In genomic region chr2:27681844-27682243, GRCh38 we compare ENCODE assay signal across 9 cellular contexts. TPM values are rescaled to one million over a fixed set of nuclear protein-coding genes. Genes with fewer than 3 reads are reported as not detected.
DNase-seq lines count a peak whose midpoint lies in the region; ATAC-seq and TF ChIP-seq lines count a peak whose summit lies in the region.
"Had no signal": no experiment of that assay in that cellular context is flagged by ENCODE, and none has a peak within 500 bp of the region (broad histone marks: within the 10 kb centered on the region; RNA-seq: fewer than 3 reads in every experiment).

No MANE protein-coding gene starts in this region.

- TSS peak; percentile 15 for BruUV-seq in PC-9 (replicated peaks; lab: Mats Ljungman, UMichigan)

- TF ChIP-seq EP300 in ovary (IDR thresholded peaks at IDR 0.05) = no peak

- CTCF ChIA-PET in PC-9 (lab: Charles Lee) = interaction anchor here (0.5 to 0.8 kb wide), 5 partner anchors 16 to 983 kb away, joined by 3 to 9 read pairs (median 6); no protein-coding TSS in a partner anchor

- no peak for TF ChIP-seq POLR2A in ovary (IDR thresholded peaks at IDR 0.05)

- H2AFZ ChIP-seq in PC-9 = no peak overlapping the region

- in situ Hi-C loops in KBM-7 (cut with MboI; ENCODE audit: low pct_unique_long_range_greater_than_20kb, low sequenced_read_pairs) = no loop called here

- H3K9me2 ChIP-seq in PC-9 (ENCODE audit: insufficient read depth) = no peaks in the 10 kb centered on the region

- H3K4me2 ChIP-seq in PC-9 = peak overlapping the region; percentile 45

- peak overlapping the region; percentile 98 for H3K27ac ChIP-seq in PC-9
- peak overlapping the region; percentile 36 for H3K27ac ChIP-seq in ectodermal cell (ENCODE audit: insufficient read depth, low read depth, low read length, poor library complexity, severe bottlenecking)
- no peak overlapping the region for H3K27ac ChIP-seq in ovary

- H3K36me3 ChIP-seq in PC-9 (ENCODE audit: low read depth) (peaks cover 33% of the 10 kb centered on the region), ectodermal cell (ENCODE audit: control insufficient read depth, insufficient read depth, low read length) (peaks cover 27% of the 10 kb centered on the region), ovary (no peaks in the 10 kb centered on the region)

- intact Hi-C loops in PC-9 (cut with micrococcal nuclease; ENCODE audit: unreplicated experiment) = loop anchor here (2.0 kb wide), 1 partner anchor 35 kb away; no protein-coding TSS in a partner anchor
- intact Hi-C loops in ovary (cut with DNase I) = no loop called here

- H3K9me3 ChIP-seq in PC-9 (ENCODE audit: insufficient read depth, low read depth) = no peaks in the 10 kb centered on the region
- no peaks in the 10 kb centered on the region for H3K9me3 ChIP-seq in ectodermal cell (ENCODE audit: control insufficient read depth, low read length)
- H3K9me3 ChIP-seq in ovary = no peaks in the 10 kb centered on the region

- H3K27me3 ChIP-seq in PC-9 (ENCODE audit: insufficient read depth, low read depth) = no peaks in the 10 kb centered on the region
- H3K27me3 ChIP-seq in ectodermal cell (ENCODE audit: control insufficient read depth, insufficient read depth, low read length, poor library complexity, severe bottlenecking) = no peaks in the 10 kb centered on the region
- H3K27me3 ChIP-seq in ovary = no peaks in the 10 kb centered on the region

- no peaks in the 10 kb centered on the region for H4K20me1 ChIP-seq in PC-9 (ENCODE audit: insufficient read depth)

- DNase-seq in CD1c-positive myeloid dendritic cell (ENCODE audit: extremely low spot score) = peak; percentile 6
- DNase-seq in PC-9 = peak in 1 of 2 experiments; percentile 50
- no peak for DNase-seq in omental fat pad (ENCODE audit: low spot score)
- no peak for DNase-seq in KBM-7
- no peak for DNase-seq in ovary
- DNase-seq: NCI-H2227 treated with DMSO at 0.1 percent for 48 hours had no signal

- POLR2A ChIA-PET in PC-9 (lab: Charles Lee; ENCODE audit: unreplicated experiment) = interaction anchor here (0.6 to 1.0 kb wide), 6 partner anchors 30 to 913 kb away, joined by 4 to 14 read pairs (median 7); partner anchors contain the start of gene RBKS

- TF ChIP-seq CTCF in PC-9 (conservative IDR thresholded peaks at IDR 0.05) (no peak), omental fat pad (IDR thresholded peaks at IDR 0.05) (no peak), ovary (IDR thresholded peaks at IDR 0.05) (no peak)

- H3K4me1 ChIP-seq in PC-9 (replicated peaks; ENCODE audit: insufficient read depth) (peaks cover 37% of the 10 kb centered on the region), ectodermal cell (ENCODE audit: control insufficient read depth, insufficient read depth, low read length) (no peaks in the 10 kb centered on the region), ovary (ENCODE audit: insufficient read depth) (no peaks in the 10 kb centered on the region)

- ATAC-seq in omental fat pad (ENCODE audit: low FRiP score) (peak; percentile 64), HG02885 (IDR thresholded peaks at IDR 0.05; ENCODE audit: poor library complexity, unreplicated experiment) (no peak), HG02973 (IDR thresholded peaks at IDR 0.05; ENCODE audit: unreplicated experiment) (no peak)

- H3K4me3 ChIP-seq in PC-9 (no peak overlapping the region), ectodermal cell (ENCODE audit: insufficient read depth, low read depth, low read length) (no peak overlapping the region), ovary (no peak overlapping the region)

- H3F3A ChIP-seq in PC-9 (ENCODE audit: insufficient read depth, low read depth) = peaks cover 41% of the 10 kb centered on the region

- H3K79me2 ChIP-seq in PC-9 (ENCODE audit: low read depth) = no peaks in the 10 kb centered on the region

- 88 to 91% methylated on average over 1 of the region's 1 CpG for WGBS in ectodermal cell, 2 experiments
- 95 to 97% (median 97%) methylated on average over 1 of the region's 1 CpG for WGBS in ovary, 3 donors

RNA-seq across cellular contexts. Expression of gene SLC4A1AP, which starts 18.2 kb away (rescaled TPM):
- total RNA-seq in PC-9 (2021) (18.5 and 22.7 TPM in 2 replicates), omental fat pad (10 to 100 TPM; 16.1 to 24.1 (median 20.4) TPM), ovary (10 to 100 TPM; 15.0 to 19.2 (median 16.2) TPM)
- 26.5 TPM for polyA plus RNA-seq in ectodermal cell (2013, experiment 1 of 4)
- 25.4 TPM for polyA plus RNA-seq in ectodermal cell (2013, experiment 2 of 4)
- polyA plus RNA-seq in ectodermal cell (2013, experiment 3 of 4) = 21.9 TPM
- polyA plus RNA-seq in ectodermal cell (2013, experiment 4 of 4) = 26.2 TPM
- polyA plus RNA-seq in ovary = 10 to 100 TPM; 14.6 to 22.0 TPM

RNA-seq across cellular contexts. Expression of gene SUPT7L, which starts 18.4 kb away (rescaled TPM):
- total RNA-seq in PC-9 (2021) (29.3 and 33.0 TPM in 2 replicates), omental fat pad (10 to 100 TPM; 24.9 to 32.9 (median 28.0) TPM), ovary (10 to 100 TPM; 20.4 to 29.2 (median 24.5) TPM)
- 43.0 TPM for polyA plus RNA-seq in ectodermal cell (2013, experiment 1 of 4)
- polyA plus RNA-seq in ectodermal cell (2013, experiment 2 of 4) = 44.6 TPM
- 35.9 TPM for polyA plus RNA-seq in ectodermal cell (2013, experiment 3 of 4)
- polyA plus RNA-seq in ectodermal cell (2013, experiment 4 of 4) = 40.9 TPM
- 10 to 100 TPM; 22.1 to 37.7 TPM for polyA plus RNA-seq in ovary

RNA-seq across cellular contexts. Expression of gene GPN1, which starts 53.0 kb away (rescaled TPM):
- total RNA-seq in PC-9 (2021) = 37.3 and 45.1 TPM in 2 replicates
- polyA plus RNA-seq in ectodermal cell (2013, experiment 1 of 4) = 60.1 TPM
- polyA plus RNA-seq in ectodermal cell (2013, experiment 2 of 4) = 64.0 TPM
- polyA plus RNA-seq in ectodermal cell (2013, experiment 3 of 4) = 55.8 TPM
- polyA plus RNA-seq in ectodermal cell (2013, experiment 4 of 4) = 61.2 TPM
- total RNA-seq in omental fat pad = 10 to 100 TPM; 21.0 to 32.5 (median 24.9) TPM
- total RNA-seq in ovary = 10 to 100 TPM; 15.1 to 24.3 (median 21.4) TPM
- polyA plus RNA-seq in ovary = 10 to 100 TPM; 20.4 to 48.3 TPM

RNA-seq across cellular contexts. Expression of gene CCDC121, which starts 53.0 kb away (rescaled TPM):
- total RNA-seq in PC-9 (2021) = 1.9 and 2.9 TPM in 2 replicates
- 5.1 TPM for polyA plus RNA-seq in ectodermal cell (2013, experiment 1 of 4)
- polyA plus RNA-seq in ectodermal cell (2013, experiment 2 of 4) = 4.3 TPM
- polyA plus RNA-seq in ectodermal cell (2013, experiment 3 of 4) = 4.9 TPM
- polyA plus RNA-seq in ectodermal cell (2013, experiment 4 of 4) = 5.7 TPM
- total RNA-seq in omental fat pad = 1 to 10 TPM; 1.2 to 8.0 (median 3.2) TPM
- total RNA-seq in ovary = 1 to 10 TPM; 3.2 to 8.8 (median 6.5) TPM
- polyA plus RNA-seq in ovary = 1 to 10 TPM; 5.8 to 6.1 TPM

Comparison
In these comparisons a context has a peak if more than half of its experiments do, and no peak if none do; other contexts are left out.
1. H3K27ac ChIP-seq: peak in PC-9 (single experiment) and ectodermal cell (single experiment); none in ovary (0 of 2).